ENCODE assay signal across 18 cellular contexts in the genomic region with DNA sequence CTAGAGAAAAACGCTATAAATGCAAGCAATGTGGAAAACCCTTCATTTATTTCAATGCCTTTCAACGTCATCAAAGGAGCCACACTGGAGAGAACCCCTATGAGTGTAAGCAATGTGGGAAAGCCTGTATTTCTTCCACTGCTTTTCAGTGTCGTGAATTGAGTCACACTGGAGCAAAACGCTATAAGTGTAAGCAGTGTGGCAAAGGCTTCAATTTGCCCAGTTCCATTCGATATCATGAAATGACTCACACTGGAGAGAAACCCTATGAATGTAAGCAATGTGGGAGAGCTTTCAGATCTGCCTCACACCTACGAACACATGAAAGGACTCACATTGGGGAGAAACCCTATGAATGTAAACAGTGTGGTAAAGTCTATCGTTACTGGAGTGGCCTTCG. TPM values are rescaled to one million over a fixed set of nuclear protein-coding genes. Genes with fewer than 3 reads are reported as not detected.
DNase-seq lines count a peak whose midpoint lies in the region; ATAC-seq lines count a peak whose summit lies in the region.
"Had no signal": no experiment of that assay in that cellular context is flagged by ENCODE, and none has a peak within 500 bp of the region (broad histone marks: within the 10 kb centered on the region; RNA-seq: fewer than 3 reads in every experiment).

No MANE protein-coding gene starts in this region.

- H3K4me3 Mint-ChIP-seq in activated naive CD4-positive, alpha-beta T cell treated with anti-CD3 and anti-CD28 coated beads for 36 hours, result no peak overlapping the region
- peak overlapping the region; percentile 45 for H3K4me3 Mint-ChIP-seq in activated T-helper 17 cell treated with anti-CD3 and anti-CD28 coated beads, Interleukin-2, amount 50 U/mL, for 72 hours

- H3K27me3 Mint-ChIP-seq in activated naive CD4-positive, alpha-beta T cell treated with anti-CD3 and anti-CD28 coated beads for 36 hours (ENCODE audit: low read depth), result no peaks in the 10 kb centered on the region
- H3K27me3 Mint-ChIP-seq in activated T-helper 17 cell treated with anti-CD3 and anti-CD28 coated beads, Interleukin-2, amount 50 U/mL, for 72 hours, result no peaks in the 10 kb centered on the region

- no peak overlapping the region for H3K27ac Mint-ChIP-seq in activated naive CD4-positive, alpha-beta T cell treated with anti-CD3 and anti-CD28 coated beads for 36 hours
- H3K27ac Mint-ChIP-seq in activated T-helper 17 cell treated with anti-CD3 and anti-CD28 coated beads, Interleukin-2, amount 50 U/mL, for 72 hours, result peak overlapping the region; percentile 80

- H3K36me3 Mint-ChIP-seq in activated naive CD4-positive, alpha-beta T cell treated with anti-CD3 and anti-CD28 coated beads for 36 hours (ENCODE audit: low read depth), result peaks cover 24% of the 10 kb centered on the region
- H3K36me3 Mint-ChIP-seq in activated T-helper 17 cell treated with anti-CD3 and anti-CD28 coated beads, Interleukin-2, amount 50 U/mL, for 72 hours (ENCODE audit: low read depth), result no peaks in the 10 kb centered on the region

- CTCF ChIA-PET in activated naive CD4-positive, alpha-beta T cell treated with anti-CD3 and anti-CD28 coated beads for 36 hours (lab: Charles Lee), result interaction anchor here (0.6 kb wide), 1 partner anchor 79 kb away, joined by 3 read pairs; no protein-coding TSS in a partner anchor

- ATAC-seq in activated T-helper 17 cell treated with anti-CD3 and anti-CD28 coated beads, Interleukin-2, amount 50 U/mL, for 72 hours (replicated peaks), result peak; percentile 90
- ATAC-seq: gastrocnemius medialis, mucosa of descending colon had no signal

- peak; percentile 37 for DNase-seq in activated naive CD4-positive, alpha-beta T cell treated with anti-CD3 and anti-CD28 coated beads for 36 hours
- no peak for DNase-seq in activated naive CD4-positive, alpha-beta T cell treated with anti-CD3 and anti-CD28 coated beads, Interleukin-2, amount 50 U/mL, for 16 hours
- DNase-seq in NCI-H226, result peak; percentile 60
- peak in 2 of 3 experiments; percentile 5 to 6 for DNase-seq in stimulated activated CD4-positive, alpha-beta T cell treated with anti-CD3 and anti-CD28 coated beads, TNF-alpha, amount 100 ng/mL, for 24 hours (ENCODE audit: low read depth in 3 of 3)
- DNase-seq in DMS 273 treated with DMSO at 0.1 percent for 48 hours (lab: John Stamatoyannopoulos, UW), result no peak
- no peak for DNase-seq in amygdala (lab: John Stamatoyannopoulos, UW)
- DNase-seq: activated CD4-positive, alpha-beta T cell treated with anti-CD3 and anti-CD28 coated beads, Interleukin-2, amount 50 U/mL, for 1 hour; esophagus squamous epithelium; gastrocnemius medialis; hippocampal formation; mucosa of descending colon; NCI-H1092 treated with DMSO at 0.1 percent for 48 hours; NCI-H1930; NCI-H345; NCI-H774; substantia nigra had no signal

- H3K4me1 Mint-ChIP-seq in activated naive CD4-positive, alpha-beta T cell treated with anti-CD3 and anti-CD28 coated beads for 36 hours (ENCODE audit: low read depth), result peaks cover 15% of the 10 kb centered on the region
- peaks cover 4% of the 10 kb centered on the region for H3K4me1 Mint-ChIP-seq in activated T-helper 17 cell treated with anti-CD3 and anti-CD28 coated beads, Interleukin-2, amount 50 U/mL, for 72 hours

- intact Hi-C loops in activated naive CD4-positive, alpha-beta T cell treated with anti-CD3 and anti-CD28 coated beads for 36 hours (cut with micrococcal nuclease), result loop anchor here (5.0 kb wide), 1 partner anchor 110 kb away; no protein-coding TSS in a partner anchor

- peaks cover 26% of the 10 kb centered on the region for H3K9me3 Mint-ChIP-seq in activated naive CD4-positive, alpha-beta T cell treated with anti-CD3 and anti-CD28 coated beads for 36 hours
- H3K9me3 Mint-ChIP-seq in activated T-helper 17 cell treated with anti-CD3 and anti-CD28 coated beads, Interleukin-2, amount 50 U/mL, for 72 hours, result no peaks in the 10 kb centered on the region

RNA-seq across cellular contexts. Expression of gene ZNF20, which starts 27.4 kb away (rescaled TPM):
- total RNA-seq in activated naive CD4-positive, alpha-beta T cell treated with anti-CD3 and anti-CD28 coated beads for 36 hours, result 1 to 10 TPM; 2.1 to 3.1 TPM
- total RNA-seq in activated T-helper 17 cell treated with anti-CD3 and anti-CD28 coated beads, Interleukin-2, amount 50 U/mL, for 72 hours, result 1 to 10 TPM; 1.7 to 3.5 TPM

RNA-seq across cellular contexts. Expression of gene ZNF625, which starts 43.8 kb away (rescaled TPM):
- total RNA-seq in activated naive CD4-positive, alpha-beta T cell treated with anti-CD3 and anti-CD28 coated beads for 36 hours, result 1 to 10 TPM; 2.8 to 3.5 TPM
- total RNA-seq in activated T-helper 17 cell treated with anti-CD3 and anti-CD28 coated beads, Interleukin-2, amount 50 U/mL, for 72 hours, result 1 to 10 TPM; 2.0 to 2.2 TPM

RNA-seq across cellular contexts. Expression of gene ZNF844, which starts 48.2 kb away (rescaled TPM):
- total RNA-seq in activated naive CD4-positive, alpha-beta T cell treated with anti-CD3 and anti-CD28 coated beads for 36 hours, result 1 to 10 TPM; 1.6 TPM
- 1 to 10 TPM; 1.8 to 3.1 TPM for total RNA-seq in activated T-helper 17 cell treated with anti-CD3 and anti-CD28 coated beads, Interleukin-2, amount 50 U/mL, for 72 hours

RNA-seq across cellular contexts. Expression of gene ZNF136, which starts 50.2 kb away (rescaled TPM):
- 10 to 100 TPM in 1 of 2 experiments, 1 to 10 TPM in 1; 8.4 to 11.6 TPM for total RNA-seq in activated naive CD4-positive, alpha-beta T cell treated with anti-CD3 and anti-CD28 coated beads for 36 hours
- total RNA-seq in activated T-helper 17 cell treated with anti-CD3 and anti-CD28 coated beads, Interleukin-2, amount 50 U/mL, for 72 hours, result 10 to 100 TPM; 11.0 to 23.1 TPM

RNA-seq across cellular contexts. Expression of gene ZNF878, which starts 59.9 kb away (rescaled TPM):
- total RNA-seq in activated naive CD4-positive, alpha-beta T cell treated with anti-CD3 and anti-CD28 coated beads for 36 hours, result under 1 TPM; 0.38 to 0.49 TPM
- total RNA-seq in activated T-helper 17 cell treated with anti-CD3 and anti-CD28 coated beads, Interleukin-2, amount 50 U/mL, for 72 hours, result under 1 TPM in 1 of 2 donors, not detected in 1; 0.74 TPM
- total RNA-seq: gastrocnemius medialis, prostate gland had no signal

Comparison
In these comparisons a context has a peak if more than half of its experiments do, and no peak if none do; other contexts are left out.
1. DNase-seq: peak in activated naive CD4-positive, alpha-beta T cell treated with anti-CD3 and anti-CD28 coated beads for 36 hours (single experiment), NCI-H226 (single experiment) and stimulated activated CD4-positive, alpha-beta T cell treated with anti-CD3 and anti-CD28 coated beads, TNF-alpha, amount 100 ng/mL, for 24 hours (2 of 3); none in activated naive CD4-positive, alpha-beta T cell treated with anti-CD3 and anti-CD28 coated beads, Interleukin-2, amount 50 U/mL, for 16 hours (single experiment), DMS 273 treated with DMSO at 0.1 percent for 48 hours (single experiment) and amygdala (0 of 56).